23 cellular contexts compared by ENCODE assay signal in genomic region chr16:76985362-76985761, GRCh38.
"Had no signal": no experiment of that assay in that cellular context is flagged by ENCODE, and none has a peak within 500 bp of the region (broad histone marks: within the 10 kb centered on the region; RNA-seq: fewer than 3 reads in every experiment).

No MANE protein-coding gene starts in this region.

- FAIRE-seq: frontal cortex, islet of Langerhans, small intestine had no signal

- H3K4me1 ChIP-seq: heart right ventricle, psoas muscle, sigmoid colon, suprapubic skin, thyroid gland, upper lobe of left lung, uterus had no signal

- H3K27me3 ChIP-seq: heart right ventricle, sigmoid colon, suprapubic skin, thyroid gland, upper lobe of left lung, uterus had no signal

- H3K4me1 Mint-ChIP-seq: central memory CD8-positive, alpha-beta T cell; naive thymus-derived CD4-positive, alpha-beta T cell; nephron progenitor cell had no signal

- H3K27ac Mint-ChIP-seq: dendritic cell treated with granulocyte-macrophage colony-stimulating factor and Interleukin-4, amounts not matched to agents 40 ng/mL and 50 ng/mL, for 4 days; effector memory CD8-positive, alpha-beta T cell; naive thymus-derived CD4-positive, alpha-beta T cell; nephron progenitor cell had no signal

- ATAC-seq: effector memory CD8-positive, alpha-beta T cell; heart right ventricle; left colon; left ventricle myocardium superior; naive thymus-derived CD4-positive, alpha-beta T cell; psoas muscle had no signal

- H3K36me3 Mint-ChIP-seq: naive thymus-derived CD4-positive, alpha-beta T cell had no signal

- H3K9me3 ChIP-seq: heart right ventricle, psoas muscle, sigmoid colon, suprapubic skin, thyroid gland, upper lobe of left lung, uterus had no signal

- DNase-seq: effector memory CD8-positive, alpha-beta T cell; heart right ventricle; hypothalamus; left colon; left ventricle myocardium superior; mesendoderm; naive thymus-derived CD4-positive, alpha-beta T cell; nephron progenitor cell; psoas muscle; sigmoid colon; small intestine; stimulated activated CD4-positive, alpha-beta T cell treated with anti-CD3 and anti-CD28 coated beads, Interleukin-2, amount 100 ng/mL, for 48 hours; stimulated activated naive CD4-positive, alpha-beta T cell treated with Interleukin-2 at 50 U/mL for 16 hours; thyroid gland; upper lobe of left lung; uterus had no signal

- H3K27me3 Mint-ChIP-seq: central memory CD8-positive, alpha-beta T cell; dendritic cell treated with granulocyte-macrophage colony-stimulating factor and Interleukin-4, amounts not matched to agents 40 ng/mL and 50 ng/mL, for 4 days; effector memory CD8-positive, alpha-beta T cell had no signal

- H3K36me3 ChIP-seq: heart right ventricle, sigmoid colon, suprapubic skin, thyroid gland, upper lobe of left lung had no signal

- H3K27ac ChIP-seq: epithelial cell of prostate, heart right ventricle, psoas muscle, sigmoid colon, suprapubic skin, thyroid gland, upper lobe of left lung, uterus had no signal

- H3K9me3 Mint-ChIP-seq: dendritic cell treated with granulocyte-macrophage colony-stimulating factor and Interleukin-4, amounts not matched to agents 40 ng/mL and 50 ng/mL, for 4 days; effector memory CD8-positive, alpha-beta T cell; nephron progenitor cell had no signal

- H3K4me3 Mint-ChIP-seq: central memory CD8-positive, alpha-beta T cell; dendritic cell treated with granulocyte-macrophage colony-stimulating factor and Interleukin-4, amounts not matched to agents 40 ng/mL and 50 ng/mL, for 4 days; effector memory CD8-positive, alpha-beta T cell; naive thymus-derived CD4-positive, alpha-beta T cell; nephron progenitor cell had no signal

- H3K4me3 ChIP-seq: heart right ventricle, lung, psoas muscle, sigmoid colon, suprapubic skin, thyroid gland, upper lobe of left lung, uterus had no signal
